Comparison of ENCODE assay signal across 23 cellular contexts in the genomic region with DNA sequence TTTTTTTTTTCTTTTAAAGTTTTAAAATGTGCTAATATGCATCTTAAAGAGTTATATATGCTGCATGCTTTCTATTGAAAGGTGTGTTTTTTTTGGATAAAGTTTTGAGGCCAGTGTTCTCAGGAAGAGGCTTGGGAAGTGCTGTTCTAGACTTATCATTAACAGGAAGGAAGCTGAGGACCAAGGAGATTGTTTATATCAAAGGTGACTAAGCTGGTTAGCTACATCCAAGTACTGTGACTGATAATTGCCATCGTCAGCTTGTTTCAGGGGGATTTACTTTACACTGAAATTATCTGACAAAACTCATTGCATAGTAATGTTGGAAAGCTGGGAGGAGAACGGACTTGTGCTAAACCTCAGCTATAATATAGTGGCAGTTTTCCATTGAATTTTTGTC. TPM values are rescaled to one million over a fixed set of nuclear protein-coding genes. Genes with fewer than 3 reads are reported as not detected.
DNase-seq lines count a peak whose midpoint lies in the region; ATAC-seq and TF ChIP-seq lines count a peak whose summit lies in the region.
"Had no signal": no experiment of that assay in that cellular context is flagged by ENCODE, and none has a peak within 500 bp of the region (broad histone marks: within the 10 kb centered on the region; RNA-seq: fewer than 3 reads in every experiment).

No MANE protein-coding gene starts in this region.

- H3K23ac ChIP-seq in IMR-90 (ENCODE audit: low read depth, low read length) = no peak overlapping the region
- no peak overlapping the region for H3K23ac ChIP-seq in mesendoderm (ENCODE audit: low read length)

- no peak overlapping the region for H3K14ac ChIP-seq in IMR-90 (replicated peaks; ENCODE audit: low read depth, low read length)

- H3K4me3 ChIP-seq in IMR-90 (ENCODE audit: insufficient read depth, low read depth, low read length) (no peak overlapping the region), choroid plexus epithelial cell (ENCODE audit: low read depth, low read length) (no peak overlapping the region), mesendoderm (ENCODE audit: low read length) (no peak overlapping the region)
- H3K4me3 ChIP-seq: body of pancreas, esophagus squamous epithelium had no signal

- H2BK5ac ChIP-seq in IMR-90 (ENCODE audit: low read depth, low read length, poor library complexity, severe bottlenecking) (peak overlapping the region; percentile 36), mesendoderm (ENCODE audit: low read length) (no peak overlapping the region)

- TF ChIP-seq POLR2A in IMR-90 (IDR thresholded peaks at IDR 0.05; ENCODE audit: low read depth, low read length) = no peak

- no peak overlapping the region for H2AFZ ChIP-seq in IMR-90 (replicated peaks; ENCODE audit: low read length, poor library complexity)

- no peak for TF ChIP-seq CTCF in IMR-90 (conservative IDR thresholded peaks at IDR 0.05; ENCODE audit: low read depth, low read length)
- no peak for TF ChIP-seq CTCF in choroid plexus epithelial cell (conservative IDR thresholded peaks at IDR 0.05; ENCODE audit: low read depth, low read length)

- H4K91ac ChIP-seq in IMR-90 (ENCODE audit: insufficient read depth, low read depth, low read length) = no peak overlapping the region

- CTCF ChIA-PET in IMR-90 (lab: Yijun Ruan, JAX) = interaction anchor here (0.7 to 1.3 kb wide), 3 partner anchors 26 to 123 kb away, joined by 3 to 6 read pairs (median 4); no protein-coding TSS in a partner anchor

- no TSS peak for BruUV-seq in IMR-90 (replicated peaks; lab: Mats Ljungman, UMichigan)

- H4K5ac ChIP-seq in IMR-90 (ENCODE audit: low read depth, low read length) = no peak overlapping the region
- no peak overlapping the region for H4K5ac ChIP-seq in mesendoderm (ENCODE audit: low read length)

- no CpG with 5 or more reads among the region's 2 CpGs for WGBS in IMR-90 (ENCODE audit: extremely low coverage in 2 of 2, insufficient read length in 1 of 2), 2 experiments
- WGBS in mesendoderm (ENCODE audit: extremely low coverage, insufficient coverage, low lambda C conversion rate) = no CpG with 5 or more reads among the region's 2 CpGs

- H3K4ac ChIP-seq in IMR-90 (ENCODE audit: low read depth, low read length) (no peak overlapping the region; the same call in 1 of the 2 replicates), mesendoderm (ENCODE audit: low read depth, low read length) (no peak overlapping the region)

- no peak overlapping the region for H2AK9ac ChIP-seq in IMR-90 (replicated peaks; ENCODE audit: low read depth, low read length, poor library complexity)

- in situ Hi-C loops in IMR-90 (cut with MboI; ENCODE audit: low sequenced_read_pairs) = no loop called here

- H3K56ac ChIP-seq in IMR-90 (ENCODE audit: extremely low read depth, insufficient read depth, low read length) = no peak overlapping the region
- H3K56ac ChIP-seq in mesendoderm (ENCODE audit: low read length) = no peak overlapping the region

- no peak overlapping the region for H4K8ac ChIP-seq in IMR-90 (ENCODE audit: low read depth in 2 of 2, low read length in 2 of 2)
- H4K8ac ChIP-seq in mesendoderm (ENCODE audit: low read depth, low read length) = no peak overlapping the region

- H3K27me3 ChIP-seq in IMR-90 (ENCODE audit: control insufficient read depth, insufficient read depth, low read length) = no peaks in the 10 kb centered on the region
- no peaks in the 10 kb centered on the region for H3K27me3 ChIP-seq in mesendoderm (ENCODE audit: insufficient read depth, low read length, poor library complexity)
- H3K27me3 ChIP-seq: body of pancreas, esophagus squamous epithelium, neutrophil had no signal

- no peak for TF ChIP-seq RAD21 in IMR-90 (IDR thresholded peaks at IDR 0.05; ENCODE audit: low read length)

- DNase-seq in EH (ENCODE audit: low read depth) = peak; percentile 65
- peak; percentile 81 for DNase-seq in IMR-90
- peak; percentile 52 for DNase-seq in choroid plexus epithelial cell (ENCODE audit: low read depth)
- DNase-seq in mesendoderm = peak; percentile 52
- no peak for DNase-seq in NCI-H345 (lab: John Stamatoyannopoulos, UW)
- no peak for DNase-seq in NCI-H1092 (lab: John Stamatoyannopoulos, UW)
- DNase-seq in NOMO-1 treated with DMSO at 0.1 percent for 48 hours (lab: John Stamatoyannopoulos, UW; ENCODE audit: unreplicated experiment) = no peak
- DNase-seq: activated CD4-positive, alpha-beta T cell treated with anti-CD3 and anti-CD28 coated beads, Interleukin-2, amount 10 ng/mL, durations not matched to agents 24 days and 14 days; activated naive CD4-positive, alpha-beta T cell treated with Interleukin-2 at 50 U/mL for 16 hours; activated T-cell treated with anti-CD3 and anti-CD28 coated beads for 4 hours; body of pancreas; Caco-2; esophagus squamous epithelium; GF-D8; GOT3; hypothalamus; KG1; NCI-H1105 treated with DMSO at 0.1 percent for 48 hours; NCI-H526; OCI-M1; stimulated activated CD4-positive, alpha-beta T cell treated with anti-CD3 and anti-CD28 coated beads, Interleukin-2, amount 100 ng/mL, for 24 hours had no signal

- peak; percentile 69 for ATAC-seq in IMR-90 (ENCODE audit: low read depth)
- ATAC-seq: body of pancreas, sciatic nerve had no signal

- H3K79me2 ChIP-seq in mesendoderm (ENCODE audit: control insufficient read depth, insufficient read depth, low read length) = no peaks in the 10 kb centered on the region

- H3K18ac ChIP-seq in IMR-90 (ENCODE audit: low read depth, low read length) (no peak overlapping the region), mesendoderm (ENCODE audit: low read length) (no peak overlapping the region)

- H2AK5ac ChIP-seq in IMR-90 (ENCODE audit: low read depth, low read length) (no peak overlapping the region), mesendoderm (ENCODE audit: low read length) (no peak overlapping the region)

- intact Hi-C loops in IMR-90 (cut with micrococcal nuclease) = no loop called here

- no peak overlapping the region for H3K9ac ChIP-seq in IMR-90 (ENCODE audit: low read depth, low read length)
- H3K9ac ChIP-seq in mesendoderm (ENCODE audit: low read length) = no peak overlapping the region

- H3K4me2 ChIP-seq in IMR-90 (ENCODE audit: low read depth, low read length) (peak overlapping the region; percentile 20; the same call in 1 of the 2 replicates), mesendoderm (ENCODE audit: low read length) (no peak overlapping the region)

- H2BK120ac ChIP-seq in IMR-90 (ENCODE audit: low read depth, low read length) = no peak overlapping the region
- no peak overlapping the region for H2BK120ac ChIP-seq in mesendoderm (ENCODE audit: low read depth, low read length)

- H2BK15ac ChIP-seq in IMR-90 (ENCODE audit: low read depth, low read length) (no peak overlapping the region), mesendoderm (replicated peaks; ENCODE audit: low read depth) (no peak overlapping the region)

- peaks cover 9 to 41% of the 10 kb centered on the region in 2 experiments for H3K79me1 ChIP-seq in IMR-90 (ENCODE audit: low read depth in 1 of 2, low read length in 2 of 2)
- no peaks in the 10 kb centered on the region for H3K79me1 ChIP-seq in mesendoderm (ENCODE audit: low read length)

- H3K27ac ChIP-seq in IMR-90 (ENCODE audit: insufficient read depth, low read length) (0 out of 2 replicates have a peak overlapping the region, but pooled peaks have one; percentile 33), mesendoderm (ENCODE audit: low read depth, low read length) (no peak overlapping the region)
- H3K27ac ChIP-seq: body of pancreas, esophagus squamous epithelium, neutrophil had no signal

- H3K4me1 ChIP-seq in IMR-90 (ENCODE audit: control insufficient read depth, insufficient read depth, low read length) (peaks cover 1% of the 10 kb centered on the region; the same call in 1 of the 2 replicates), mesendoderm (ENCODE audit: control insufficient read depth, low read depth, low read length) (no peaks in the 10 kb centered on the region)
- H3K4me1 ChIP-seq: body of pancreas, esophagus squamous epithelium had no signal

- dilution Hi-C loops in IMR-90 (cut with HindIII; ENCODE audit: low sequenced_read_pairs, unreplicated experiment) = no loop called here

- POLR2A ChIA-PET in IMR-90 (lab: Charles Lee; ENCODE audit: unreplicated experiment) = no interaction called here

- H2BK20ac ChIP-seq in IMR-90 (ENCODE audit: low read depth, low read length) = no peak overlapping the region

- H3K9me3 ChIP-seq in IMR-90 (ENCODE audit: control insufficient read depth, insufficient read depth, low read length) = no peaks in the 10 kb centered on the region
- H3K9me3 ChIP-seq: body of pancreas, Caco-2, esophagus squamous epithelium, neutrophil had no signal

- peaks cover 2% of the 10 kb centered on the region; the same call in 1 of the 2 replicates for H3K9me1 ChIP-seq in IMR-90 (ENCODE audit: insufficient read depth, low read length)

- H3K36me3 ChIP-seq in IMR-90 (ENCODE audit: control insufficient read depth, insufficient read depth, low read length) (peaks cover 25% of the 10 kb centered on the region), mesendoderm (ENCODE audit: control insufficient read depth, insufficient read depth, low read length) (no peaks in the 10 kb centered on the region)
- H3K36me3 ChIP-seq: neutrophil had no signal

- H4K20me1 ChIP-seq in IMR-90 (ENCODE audit: insufficient read depth, low read length) = no peaks in the 10 kb centered on the region

TF ChIP-seq in IMR-90, 13 proteins besides CTCF, POLR2A, EP300 and RAD21:
- TF ChIP-seq MAFK (IDR thresholded peaks at IDR 0.05; ENCODE audit: low read depth, low read length) (peak; percentile 98), BHLHE40 (IDR thresholded peaks at IDR 0.05; ENCODE audit: low read depth, low read length) (no peak)
TF ChIP-seq in IMR-90: peak in this region for 1.

RNA-seq across cellular contexts. Expression of gene UTS2B, which starts 36.3 kb away (rescaled TPM):
- total RNA-seq in IMR-90 (2012; rRNA removed) = 0.72 and 0.83 TPM in 2 replicates
- polyA plus RNA-seq in IMR-90 (2012; rRNA removed) = 0.56 and 0.79 TPM in 2 replicates
- polyA plus RNA-seq in IMR-90 (2012; cell fraction: cytosol; rRNA removed) = 0.24 TPM in 2 replicates
- polyA plus RNA-seq in IMR-90 (2012; cell fraction: nucleus; rRNA removed; ENCODE audit: low replicate concordance) = 0.16 and 1.5 TPM in 2 replicates
- 0.04 TPM for polyA plus RNA-seq in mesendoderm (2013, experiment 1 of 2)
- polyA plus RNA-seq in mesendoderm (2013, experiment 2 of 2) = not detected
- total RNA-seq: activated CD4-positive, alpha-beta T cell treated with anti-CD3 and anti-CD28 coated beads, Interleukin-2, amount 10 ng/mL, durations not matched to agents 24 days and 14 days; body of pancreas had no signal

RNA-seq across cellular contexts. Expression of gene CCDC50, which starts 37.5 kb away (rescaled TPM):
- 63.1 and 110 TPM in 2 replicates for total RNA-seq in IMR-90 (2012; rRNA removed)
- 57.7 and 59.0 TPM in 2 replicates for polyA plus RNA-seq in IMR-90 (2012; rRNA removed)
- 37.1 and 54.2 TPM in 2 replicates for polyA plus RNA-seq in IMR-90 (2012; cell fraction: cytosol; rRNA removed)
- 25.1 and 52.9 TPM in 2 replicates for polyA plus RNA-seq in IMR-90 (2012; cell fraction: nucleus; rRNA removed; ENCODE audit: low replicate concordance)
- polyA plus RNA-seq in mesendoderm (2013, experiment 1 of 2) = 28.5 TPM
- polyA plus RNA-seq in mesendoderm (2013, experiment 2 of 2) = 29.1 TPM

Comparison
In these comparisons a context has a peak if more than half of its experiments do, and no peak if none do; other contexts are left out.
1. DNase-seq: peak in EH (single experiment), IMR-90 (single experiment), choroid plexus epithelial cell (single experiment) and mesendoderm (single experiment); none in NCI-H345 (single experiment), NCI-H1092 (single experiment) and NOMO-1 treated with DMSO at 0.1 percent for 48 hours (single experiment).